ENCODE assay signal across 29 cellular contexts in genomic region chr16:81421536-81421935, GRCh38.
"Had no signal": no experiment of that assay in that cellular context is flagged by ENCODE, and none has a peak within 500 bp of the region (broad histone marks: within the 10 kb centered on the region; RNA-seq: fewer than 3 reads in every experiment).

No MANE protein-coding gene starts in this region.

- H3K36me3 Mint-ChIP-seq: activated naive CD4-positive, alpha-beta T cell treated with anti-CD3 and anti-CD28 coated beads, Interleukin-2, amount 50 U/mL, for 72 hours had no signal

- H3K4me3 ChIP-seq: adrenal gland, body of pancreas, breast epithelium, SJSA1 had no signal

- H3K4me3 Mint-ChIP-seq: activated CD4-positive, alpha-beta T cell treated with anti-CD3 and anti-CD28 coated beads, Interleukin-2, amount 10 ng/mL, durations not matched to agents 24 days and 14 days; activated CD8-positive, alpha-beta T cell treated with anti-CD3 and anti-CD28 coated beads for 36 hours; activated naive CD4-positive, alpha-beta T cell treated with anti-CD3 and anti-CD28 coated beads for 36 hours; activated T-cell treated with anti-CD3 and anti-CD28 coated beads, Interleukin-2, amount 50 U/mL, for 24 hours; activated T-helper 1 cell treated with anti-CD3 and anti-CD28 coated beads, Interleukin-12 subunit alpha, Interleukin-12 subunit beta, Interleukin-2, Interleukin-4 antibody, amounts not matched to agents 30 ng/mL and 10 ng/mL and 1 ng/mL, durations not matched to agents 14 hours and 24 hours and 36 hours; T-helper 1 cell treated with Interleukin-12 subunit alpha and Interleukin-12 subunit beta and Interleukin-4 antibody, amounts not matched to agents 30 μg/mL and 1 μg/mL, for 36 hours; T-helper 2 cell treated with Interferon-gamma antibody and Interleukin-4, amounts not matched to agents 5 μg/mL and 100 μg/mL, for 36 hours had no signal

- H3K36me3 ChIP-seq: adrenal gland, breast epithelium, SJSA1 had no signal

- H3K4me2 ChIP-seq: KMS-11, SK-N-SH had no signal

- H3K4me1 ChIP-seq: adrenal gland, body of pancreas, breast epithelium, SJSA1 had no signal

- H3K9me3 ChIP-seq: adrenal gland, body of pancreas, breast epithelium, SJSA1, SK-N-SH had no signal

- H3K9me3 Mint-ChIP-seq: activated naive CD4-positive, alpha-beta T cell treated with anti-CD3 and anti-CD28 coated beads for 36 hours; activated T-cell treated with anti-CD3 and anti-CD28 coated beads, Interleukin-2, amount 50 U/mL, for 24 hours; activated T-helper 1 cell treated with anti-CD3 and anti-CD28 coated beads, Interleukin-12 subunit alpha, Interleukin-12 subunit beta, Interleukin-2, Interleukin-4 antibody, amounts not matched to agents 30 ng/mL and 10 ng/mL and 1 ng/mL, durations not matched to agents 14 hours and 24 hours and 36 hours; T-helper 1 cell treated with Interleukin-12 subunit alpha and Interleukin-12 subunit beta and Interleukin-4 antibody, amounts not matched to agents 30 μg/mL and 1 μg/mL, for 36 hours had no signal

- ATAC-seq: activated CD8-positive, alpha-beta T cell treated with anti-CD3 and anti-CD28 coated beads for 36 hours; activated naive CD4-positive, alpha-beta T cell treated with anti-CD3 and anti-CD28 coated beads, Interleukin-2, amount 50 U/mL, for 72 hours; body of pancreas had no signal

- H3K9me2 ChIP-seq: SK-N-SH had no signal

- H3K27me3 ChIP-seq: adrenal gland, body of pancreas, breast epithelium, SJSA1 had no signal

- FAIRE-seq: astrocyte, TTC549 had no signal

- H3K27ac ChIP-seq: adrenal gland, body of pancreas, breast epithelium, KMS-11, SJSA1 had no signal

- H3K9ac ChIP-seq: KMS-11, SK-N-SH had no signal

- H3K27ac Mint-ChIP-seq: activated CD4-positive, alpha-beta T cell treated with anti-CD3 and anti-CD28 coated beads, Interleukin-2, amount 10 ng/mL, durations not matched to agents 24 days and 14 days; activated CD8-positive, alpha-beta T cell treated with anti-CD3 and anti-CD28 coated beads for 36 hours; activated naive CD4-positive, alpha-beta T cell treated with anti-CD3 and anti-CD28 coated beads for 36 hours; activated naive CD4-positive, alpha-beta T cell treated with anti-CD3 and anti-CD28 coated beads, Interleukin-2, amount 50 U/mL, for 72 hours; activated T-cell treated with anti-CD3 and anti-CD28 coated beads, Interleukin-2, amount 50 U/mL, for 24 hours; activated T-helper 1 cell treated with anti-CD3 and anti-CD28 coated beads, Interleukin-12 subunit alpha, Interleukin-12 subunit beta, Interleukin-2, Interleukin-4 antibody, amounts not matched to agents 30 ng/mL and 10 ng/mL and 1 ng/mL, durations not matched to agents 14 hours and 24 hours and 36 hours; T-helper 1 cell treated with Interleukin-12 subunit alpha and Interleukin-12 subunit beta and Interleukin-4 antibody, amounts not matched to agents 30 μg/mL and 1 μg/mL, for 36 hours; T-helper 2 cell treated with Interferon-gamma antibody and Interleukin-4, amounts not matched to agents 5 μg/mL and 100 μg/mL, for 36 hours had no signal

- H3K27me3 Mint-ChIP-seq: activated CD8-positive, alpha-beta T cell treated with anti-CD3 and anti-CD28 coated beads for 36 hours; activated T-cell treated with anti-CD3 and anti-CD28 coated beads, Interleukin-2, amount 50 U/mL, for 24 hours had no signal

- DNase-seq: activated CD4-positive, alpha-beta T cell treated with anti-CD3 and anti-CD28 coated beads, Interleukin-2, amount 10 ng/mL, durations not matched to agents 24 days and 14 days; activated CD4-positive, alpha-beta T cell treated with anti-CD3 and anti-CD28 coated beads, Interleukin-2, amount 50 U/mL, for 4 hours; activated CD8-positive, alpha-beta T cell treated with anti-CD3 and anti-CD28 coated beads for 36 hours; activated gamma-delta T cell treated with Interleukin-2 at 50 U/mL for 16 hours; activated naive CD4-positive, alpha-beta T cell treated with anti-CD3 and anti-CD28 coated beads for 36 hours; activated T-cell treated with anti-CD3 and anti-CD28 coated beads, Interleukin-2, amount 50 U/mL, for 24 hours; adrenal gland; body of pancreas; NCI-H1105; NCI-H1417 treated with DMSO at 0.1 percent for 48 hours; NCI-H187 treated with DMSO at 0.1 percent for 48 hours; NCI-H2081; NCI-H2171 treated with DMSO at 0.1 percent for 48 hours; NCI-H226; NCI-H446 treated with DMSO at 0.1 percent for 48 hours; NCI-H524; NCI-H748 treated with DMSO at 0.1 percent for 48 hours; NK-92 treated with Interleukin-12 subunit alpha and Interleukin-12 subunit beta, amount 100 ng/mL, for 24 hours; Right ventricle myocardium superior; SK-N-SH had no signal
